Comparison of ENCODE assay signal across 26 cellular contexts in genomic region chr20:17885076-17885475, GRCh38.
"Had no signal": no experiment of that assay in that cellular context is flagged by ENCODE, and none has a peak within 500 bp of the region (broad histone marks: within the 10 kb centered on the region; RNA-seq: fewer than 3 reads in every experiment).

No MANE protein-coding gene starts in this region.

- H3K9me3 ChIP-seq: upper lobe of right lung had no signal

- H3K36me3 Mint-ChIP-seq: activated naive CD8-positive, alpha-beta T cell treated with anti-CD3 and anti-CD28 coated beads for 36 hours; stimulated activated effector memory CD8-positive, alpha-beta T cell treated with anti-CD3 and anti-CD28 coated beads, Interleukin-12 subunit alpha, Interleukin-12 subunit beta, amount 100 ng/mL, for 72 hours had no signal

- DNase-seq: activated CD4-positive, alpha-beta T cell treated with anti-CD3 and anti-CD28 coated beads for 36 hours; activated CD4-positive, CD25-positive, alpha-beta regulatory T cell; activated effector memory CD4-positive, alpha-beta T cell treated with anti-CD3 and anti-CD28 coated beads, Interleukin-2, amount 50 U/mL, for 16 hours; activated naive CD4-positive, alpha-beta T cell treated with anti-CD3 and anti-CD28 coated beads for 36 hours; activated naive CD8-positive, alpha-beta T cell treated with anti-CD3 and anti-CD28 coated beads for 36 hours; activated T-cell treated with anti-CD3 and anti-CD28 coated beads for 4 hours; activated T-cell treated with anti-CD3 and anti-CD28 coated beads, Interleukin-2, amount 50 U/mL, for 72 hours; amniotic stem cell; brain microvascular endothelial cell; cortex of kidney; kidney glomerular epithelial cell; midbrain; naive thymus-derived CD4-positive, alpha-beta T cell; posterior cingulate gyrus; right cardiac atrium; stimulated activated CD4-positive, alpha-beta T cell treated with anti-CD3 and anti-CD28 coated beads, Interleukin-12 subunit alpha, Interleukin-12 subunit beta, amount 100 ng/mL, for 4 hours; stimulated activated CD4-positive, alpha-beta T cell treated with anti-CD3 and anti-CD28 coated beads, Interleukin-4, amount 100 ng/mL, for 1 hour; T-helper 1 cell; upper lobe of right lung had no signal

- H3K27me3 ChIP-seq: brain microvascular endothelial cell, heart right ventricle, upper lobe of right lung had no signal

- H3K27ac Mint-ChIP-seq: activated CD4-positive, alpha-beta T cell treated with anti-CD3 and anti-CD28 coated beads for 36 hours; activated naive CD4-positive, alpha-beta T cell treated with anti-CD3 and anti-CD28 coated beads for 36 hours; activated naive CD8-positive, alpha-beta T cell treated with anti-CD3 and anti-CD28 coated beads for 36 hours; activated T-cell treated with anti-CD3 and anti-CD28 coated beads, Interleukin-2, amount 50 U/mL, for 72 hours; naive thymus-derived CD4-positive, alpha-beta T cell; stimulated activated effector memory CD8-positive, alpha-beta T cell treated with anti-CD3 and anti-CD28 coated beads, Interleukin-12 subunit alpha, Interleukin-12 subunit beta, amount 100 ng/mL, for 72 hours; T-helper 2 cell treated with Interferon-gamma antibody and Interleukin-4, amounts not matched to agents 5 μg/mL and 100 μg/mL, for 36 hours had no signal

- H3K4me3 Mint-ChIP-seq: activated CD4-positive, alpha-beta T cell treated with anti-CD3 and anti-CD28 coated beads for 36 hours; activated naive CD4-positive, alpha-beta T cell treated with anti-CD3 and anti-CD28 coated beads for 36 hours; activated naive CD8-positive, alpha-beta T cell treated with anti-CD3 and anti-CD28 coated beads for 36 hours; activated T-cell treated with anti-CD3 and anti-CD28 coated beads, Interleukin-2, amount 50 U/mL, for 72 hours; naive thymus-derived CD4-positive, alpha-beta T cell; stimulated activated effector memory CD8-positive, alpha-beta T cell treated with anti-CD3 and anti-CD28 coated beads, Interleukin-12 subunit alpha, Interleukin-12 subunit beta, amount 100 ng/mL, for 72 hours; stimulated activated naive CD8-positive, alpha-beta T cell treated with anti-CD3 and anti-CD28 coated beads, Interleukin-15, Interleukin-2, amounts not matched to agents 100 ng/mL and 50 ng/mL, for 24 hours; T-helper 2 cell treated with Interferon-gamma antibody and Interleukin-4, amounts not matched to agents 5 μg/mL and 100 μg/mL, for 36 hours had no signal

- H3K36me3 ChIP-seq: brain microvascular endothelial cell, heart right ventricle, upper lobe of right lung had no signal

- H3K4me3 ChIP-seq: heart right ventricle, lung, skin epidermis, upper lobe of right lung had no signal

- ATAC-seq: activated CD4-positive, alpha-beta T cell treated with anti-CD3 and anti-CD28 coated beads for 36 hours; activated T-cell treated with anti-CD3 and anti-CD28 coated beads, Interleukin-2, amount 50 U/mL, for 72 hours; esophagus mucosa; naive thymus-derived CD4-positive, alpha-beta T cell; stimulated activated effector memory CD8-positive, alpha-beta T cell treated with anti-CD3 and anti-CD28 coated beads, Interleukin-12 subunit alpha, Interleukin-12 subunit beta, amount 100 ng/mL, for 72 hours had no signal

- H3K4me1 Mint-ChIP-seq: activated CD4-positive, alpha-beta T cell treated with anti-CD3 and anti-CD28 coated beads for 36 hours; activated naive CD8-positive, alpha-beta T cell treated with anti-CD3 and anti-CD28 coated beads for 36 hours; naive thymus-derived CD4-positive, alpha-beta T cell; stimulated activated effector memory CD8-positive, alpha-beta T cell treated with anti-CD3 and anti-CD28 coated beads, Interleukin-12 subunit alpha, Interleukin-12 subunit beta, amount 100 ng/mL, for 72 hours had no signal

- H3K27ac ChIP-seq: brain microvascular endothelial cell, skin epidermis, upper lobe of right lung had no signal

- H3K9me3 Mint-ChIP-seq: activated T-cell treated with anti-CD3 and anti-CD28 coated beads, Interleukin-2, amount 50 U/mL, for 72 hours had no signal
